Comparison of ENCODE assay signal across 8 cellular contexts in the genomic region with DNA sequence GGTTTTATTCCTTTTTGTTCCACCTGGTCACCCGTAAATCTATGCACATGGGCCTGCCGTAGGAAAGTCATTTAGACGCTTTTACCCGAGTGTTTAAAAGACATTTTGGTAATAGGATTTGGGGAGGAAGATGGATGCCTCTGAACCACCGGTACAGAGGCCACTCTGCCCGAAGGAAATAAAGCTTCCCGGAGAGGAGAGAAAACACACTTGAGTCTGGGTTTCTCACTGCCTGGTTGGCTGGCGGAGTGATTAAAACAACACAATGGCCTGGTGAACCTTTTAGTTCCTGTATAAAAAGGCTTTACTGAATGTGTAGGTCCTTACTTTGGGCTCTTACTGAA. TPM values are rescaled to one million over a fixed set of nuclear protein-coding genes. Genes with fewer than 3 reads are reported as not detected.
DNase-seq lines count a peak whose midpoint lies in the region; ATAC-seq and TF ChIP-seq lines count a peak whose summit lies in the region.

No MANE protein-coding gene starts in this region.

- CTCF ChIA-PET in CD8-positive, alpha-beta memory T cell (lab: Charles Lee), result no interaction called here

- peak overlapping the region; percentile 85 to 96 (median 90) for H3K4me3 Mint-ChIP-seq in CD8-positive, alpha-beta memory T cell

- H3K36me3 Mint-ChIP-seq in CD8-positive, alpha-beta memory T cell, result peaks cover 0 to 16% (median 0%) of the 10 kb centered on the region in 3 donors

- ATAC-seq in GM21360 (IDR thresholded peaks at IDR 0.05; ENCODE audit: unreplicated experiment) (peak; percentile 2), psoas muscle (peak in 2 of 4 donors; percentile 0 to 4)

- POLR2A ChIA-PET in CD8-positive, alpha-beta memory T cell (lab: Charles Lee), result no interaction called here

- intact Hi-C loops in psoas muscle (cut with DNase I), result loop anchor here (2.0 to 10.0 kb wide), 4 partner anchors 292 to 382 kb away; a partner anchor contains a TSS

- peak overlapping the region; percentile 80 for H3K4me3 ChIP-seq in CD8-positive, alpha-beta memory T cell (ENCODE audit: low read length)
- H3K4me3 ChIP-seq in psoas muscle, result peak overlapping the region; percentile 86

- H3K27me3 Mint-ChIP-seq in CD8-positive, alpha-beta memory T cell, result peaks cover 0 to 4% of the 10 kb centered on the region in 2 donors

- DNase-seq in CD8-positive, alpha-beta memory T cell, result peak in 2 of 5 donors; percentile 3 to 45
- DNase-seq in NCI-H1092 treated with DMSO at 0.1 percent for 48 hours (lab: John Stamatoyannopoulos, UW), result peak; percentile 48
- peak; percentile 13 for DNase-seq in activated T-cell treated with anti-CD3 and anti-CD28 coated beads for 48 hours (ENCODE audit: low read depth)
- DNase-seq in germinal center (ENCODE audit: low spot score), result peak; percentile 4
- DNase-seq in psoas muscle, result no peak
- DNase-seq in GDM1 (lab: John Stamatoyannopoulos, UW), result no peak
- DNase-seq in inferior parietal cortex (ENCODE audit: extremely low spot score), result no peak

- TF ChIP-seq CTCF in psoas muscle (IDR thresholded peaks at IDR 0.05), result no peak

- H3K9me3 Mint-ChIP-seq in CD8-positive, alpha-beta memory T cell, result no peaks in the 10 kb centered on the region

- H3K36me3 ChIP-seq in CD8-positive, alpha-beta memory T cell (ENCODE audit: insufficient read depth, low read length), result no peaks in the 10 kb centered on the region
- peaks cover 0 to 3% of the 10 kb centered on the region in 2 donors for H3K36me3 ChIP-seq in psoas muscle (ENCODE audit: insufficient read depth in 1 of 2, low read depth in 1 of 2)

- 6 to 8% (median 8%) methylated on average over 8 of the region's 8 CpGs for WGBS in psoas muscle, 3 donors

- H3K27ac Mint-ChIP-seq in CD8-positive, alpha-beta memory T cell, result peak overlapping the region; percentile 96 to 99 (median 98)

- no peaks in the 10 kb centered on the region for H3K27me3 ChIP-seq in CD8-positive, alpha-beta memory T cell (ENCODE audit: insufficient read depth, low read length, poor library complexity, severe bottlenecking)
- no peaks in the 10 kb centered on the region for H3K27me3 ChIP-seq in psoas muscle (ENCODE audit: insufficient read depth in 3 of 3, low read length in 2 of 3)

- H3K9me3 ChIP-seq in CD8-positive, alpha-beta memory T cell (ENCODE audit: low read length), result no peaks in the 10 kb centered on the region
- H3K9me3 ChIP-seq in psoas muscle, result no peaks in the 10 kb centered on the region

- H3K27ac ChIP-seq in CD8-positive, alpha-beta memory T cell (ENCODE audit: low read depth, low read length), result peak overlapping the region; percentile 93
- peak overlapping the region; percentile 95 for H3K27ac ChIP-seq in psoas muscle

- peaks cover 19 to 27% (median 23%) of the 10 kb centered on the region in 3 donors for H3K4me1 Mint-ChIP-seq in CD8-positive, alpha-beta memory T cell

- H3K4me1 ChIP-seq in CD8-positive, alpha-beta memory T cell (ENCODE audit: insufficient read depth, low read length), result peaks cover 17% of the 10 kb centered on the region
- peaks cover 11% of the 10 kb centered on the region for H3K4me1 ChIP-seq in psoas muscle

RNA-seq across cellular contexts. Expression of a gene that starts 0.8 kb away (rescaled TPM):
- total RNA-seq in CD8-positive, alpha-beta memory T cell, result 10 to 100 TPM in 1 of 2 experiments, 1 to 10 TPM in 1; 9.5 to 10.6 TPM
- 4.1 TPM for polyA plus RNA-seq in CD8-positive, alpha-beta memory T cell
- total RNA-seq in psoas muscle, result 1 to 10 TPM; 2.0 to 8.7 (median 5.7) TPM
- polyA plus RNA-seq in psoas muscle, result 1 to 10 TPM; 2.0 to 4.6 (median 2.7) TPM

RNA-seq across cellular contexts. Expression of a gene that starts 1.3 kb away (rescaled TPM):
- not detected for total RNA-seq in CD8-positive, alpha-beta memory T cell
- polyA plus RNA-seq in CD8-positive, alpha-beta memory T cell, result not detected
- total RNA-seq in psoas muscle, result not detected
- under 1 TPM in 2 of 3 donors, not detected in 1; 0.03 to 0.05 TPM for polyA plus RNA-seq in psoas muscle

Comparison
In these comparisons a context has a peak if more than half of its experiments do, and no peak if none do; other contexts are left out.
1. DNase-seq: peak in NCI-H1092 treated with DMSO at 0.1 percent for 48 hours (single experiment), activated T-cell treated with anti-CD3 and anti-CD28 coated beads for 48 hours (single experiment) and germinal center (single experiment); none in psoas muscle (0 of 2), GDM1 (single experiment) and inferior parietal cortex (single experiment).